In the genomic region with DNA sequence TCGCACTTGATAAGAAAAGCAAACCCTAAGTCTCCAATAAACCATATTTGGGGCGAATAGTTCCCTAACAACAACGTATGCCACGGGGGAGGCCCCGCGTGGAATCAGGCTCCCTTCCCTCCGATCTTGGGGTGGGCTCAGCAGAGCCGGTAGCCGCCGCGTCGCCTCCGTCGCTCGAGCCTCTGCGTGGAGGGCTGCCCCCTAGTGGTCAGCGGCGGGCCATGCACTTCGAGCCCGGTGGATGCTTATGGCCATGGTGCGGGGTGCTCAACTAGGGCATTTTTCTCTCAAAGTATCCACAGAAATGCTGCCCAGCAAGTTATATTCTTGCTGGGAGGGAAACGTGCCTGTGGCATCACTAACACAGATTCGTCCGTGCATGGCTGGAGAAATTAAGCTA, we compare ENCODE assay signal across 8 cellular contexts.
DNase-seq lines count a peak whose midpoint lies in the region; ATAC-seq, FAIRE-seq and TF ChIP-seq lines count a peak whose summit lies in the region.
"Not testable (repeated sequence)": the region's sequence is repeated elsewhere in the genome, so short reads cannot be mapped to it uniquely, and the experiment has no call there.

No MANE protein-coding gene starts in this region.

- TF ChIP-seq CTCF in GM06990 (IDR thresholded peaks at IDR 0.05; ENCODE audit: insufficient read depth, low read length, poor library complexity, severe bottlenecking): peak; percentile 41
- TF ChIP-seq CTCF in foreskin fibroblast (IDR thresholded peaks at IDR 0.05; ENCODE audit: low read depth, low read length): peak; percentile 23
- TF ChIP-seq CTCF in pancreas (IDR thresholded peaks at IDR 0.05): peak; percentile 38 to 64 (median 61)

- not testable (repeated sequence) for DNase-seq in GM06990 (ENCODE audit: extremely low read depth, insufficient read length); foreskin fibroblast
- peak; percentile 72 for DNase-seq in T-helper 22 cell (ENCODE audit: low read depth)
- DNase-seq in activated gamma-delta T cell treated with anti-CD3 and anti-CD28 coated beads, Interleukin-2, amount 50 U/mL, for 16 hours (ENCODE audit: low read depth): peak; percentile 97
- peak; percentile 79 to 98 (median 91) for DNase-seq in pancreas
- DNase-seq in stimulated activated CD8-positive, alpha-beta memory T cell treated with anti-CD3 and anti-CD28 coated beads, Interleukin-7, amount 100 ng/mL, for 24 hours (ENCODE audit: low read depth): peak; percentile 96

- H3K27me3 ChIP-seq in GM06990 (replicated peaks; ENCODE audit: control insufficient read depth, insufficient read depth, low read length); pancreas: not testable (repeated sequence)

- H3K4me3 ChIP-seq in GM06990 (replicated peaks; ENCODE audit: low read depth, low read length); foreskin fibroblast (ENCODE audit: low read depth in 1 of 2, low read length in 2 of 2): not testable (repeated sequence)
- H3K4me3 ChIP-seq in pancreas: peak overlapping the region in 2 of 4 donors; percentile 17 to 22

- FAIRE-seq in pancreas (lab: Jason Lieb, UNC): not testable (repeated sequence)

- intact Hi-C loops in pancreas (cut with DNase I): not testable (repeated sequence)

- H3K36me3 ChIP-seq in GM06990 (ENCODE audit: control insufficient read depth, insufficient read depth, low read length); pancreas: not testable (repeated sequence)

- 0% methylated on average over 14 to 15 of the region's 24 CpGs for WGBS in pancreas, 2 donors

- H3K4me1 ChIP-seq in pancreas: not testable (repeated sequence)

- ATAC-seq in GM21390 (IDR thresholded peaks at IDR 0.05; ENCODE audit: unreplicated experiment) (peak; percentile 60), HG03159 (IDR thresholded peaks at IDR 0.05; ENCODE audit: unreplicated experiment) (peak; percentile 68), pancreas (peak; percentile 83 to 93 (median 84))

- not testable (repeated sequence) for H3K27ac ChIP-seq in pancreas

- not testable (repeated sequence) for H3K9me3 ChIP-seq in pancreas
